Comparison of ENCODE assay signal across 9 cellular contexts in the genomic region with DNA sequence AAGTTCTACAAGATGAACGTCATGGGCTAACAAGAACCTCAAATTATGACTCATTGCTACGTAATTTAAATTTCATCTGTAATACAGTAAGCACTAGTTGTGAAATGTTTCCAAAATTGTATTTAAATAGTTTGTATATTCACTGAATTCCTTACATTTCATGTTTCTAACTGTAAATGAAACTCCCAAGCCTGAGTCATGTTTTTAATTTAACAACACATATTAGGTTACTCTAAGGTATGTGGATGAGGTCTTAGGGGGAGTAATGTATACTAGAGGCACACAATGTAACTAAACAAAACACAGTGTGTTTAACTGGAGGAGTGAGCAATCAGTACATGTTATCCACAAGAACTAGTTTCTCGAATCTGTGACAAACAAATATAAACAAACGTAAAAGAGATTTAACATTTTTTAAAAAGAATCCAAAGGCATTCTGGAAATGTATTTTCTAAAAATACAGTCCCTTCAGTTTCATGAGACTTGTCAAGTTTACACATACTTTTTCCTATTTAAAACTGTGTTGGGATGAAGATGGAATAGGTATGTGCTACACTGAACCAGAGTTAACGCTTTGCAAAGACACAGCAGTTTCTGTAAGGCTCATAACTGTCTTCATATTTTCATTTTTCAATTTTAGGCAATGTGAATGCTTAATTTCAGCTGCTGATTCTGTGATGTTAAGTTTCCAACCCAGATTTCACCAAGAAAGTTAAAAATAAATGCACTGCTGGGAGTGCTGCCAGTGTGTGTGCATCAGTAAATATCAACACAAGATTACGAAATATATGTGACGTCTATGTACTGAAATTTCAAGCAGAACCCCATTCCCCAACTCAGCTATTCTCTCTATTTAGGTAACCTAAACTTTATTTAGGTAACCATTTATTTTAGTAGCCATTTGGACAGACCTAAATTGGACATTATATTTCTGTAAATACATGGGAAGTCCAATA. TPM values are rescaled to one million over a fixed set of nuclear protein-coding genes. Genes with fewer than 3 reads are reported as not detected.
DNase-seq lines count a peak whose midpoint lies in the region; ATAC-seq and TF ChIP-seq lines count a peak whose summit lies in the region.
"Had no signal": no experiment of that assay in that cellular context is flagged by ENCODE, and none has a peak within 500 bp of the region (broad histone marks: within the 10 kb centered on the region; RNA-seq: fewer than 3 reads in every experiment).

No MANE protein-coding gene starts in this region.

- peak overlapping the region in 4 of 5 experiments; percentile 44 to 81 (median 64) for H3K27ac Mint-ChIP-seq in brain
- H3K27ac Mint-ChIP-seq in T-helper 2 cell treated with Interferon-gamma antibody and Interleukin-4, amounts not matched to agents 5 μg/mL and 100 μg/mL, for 36 hours = no peak overlapping the region
- H3K27ac Mint-ChIP-seq: neural progenitor cell had no signal

- no peaks in the 10 kb centered on the region for H3K9me3 Mint-ChIP-seq in brain
- no peaks in the 10 kb centered on the region for H3K9me3 Mint-ChIP-seq in T-helper 2 cell treated with Interferon-gamma antibody and Interleukin-4, amounts not matched to agents 5 μg/mL and 100 μg/mL, for 36 hours
- H3K9me3 Mint-ChIP-seq: neural progenitor cell had no signal

- peaks cover 19% of the 10 kb centered on the region for H3K36me3 Mint-ChIP-seq in brain
- H3K36me3 Mint-ChIP-seq in T-helper 2 cell treated with Interferon-gamma antibody and Interleukin-4, amounts not matched to agents 5 μg/mL and 100 μg/mL, for 36 hours (ENCODE audit: low read depth) = peaks cover 35% of the 10 kb centered on the region

- TF ChIP-seq CTCF in brain (conservative IDR thresholded peaks at IDR 0.05) = no peak
- no peak for TF ChIP-seq CTCF in thoracic aorta (IDR thresholded peaks at IDR 0.05)

- no peak overlapping the region for H3K4me3 Mint-ChIP-seq in brain
- H3K4me3 Mint-ChIP-seq in T-helper 2 cell treated with Interferon-gamma antibody and Interleukin-4, amounts not matched to agents 5 μg/mL and 100 μg/mL, for 36 hours = no peak overlapping the region
- H3K4me3 Mint-ChIP-seq: neural progenitor cell had no signal

- peaks cover 5% of the 10 kb centered on the region for H3K27me3 Mint-ChIP-seq in brain
- no peaks in the 10 kb centered on the region for H3K27me3 Mint-ChIP-seq in T-helper 2 cell treated with Interferon-gamma antibody and Interleukin-4, amounts not matched to agents 5 μg/mL and 100 μg/mL, for 36 hours (ENCODE audit: low read depth)

- H3K9me3 ChIP-seq in HUES48 (ENCODE audit: control insufficient read depth, insufficient read depth, low read length) (no peaks in the 10 kb centered on the region), thoracic aorta (no peaks in the 10 kb centered on the region)

- no peak overlapping the region for H3K4me3 ChIP-seq in HUES48 (ENCODE audit: low read depth, low read length)
- H3K4me3 ChIP-seq in thoracic aorta = peak overlapping the region; percentile 22
- H3K4me3 ChIP-seq: neural progenitor cell had no signal

- DNase-seq in thoracic aorta (ENCODE audit: low spot score) (no peak), RPMI8226 (no peak), NCI-H187 (lab: John Stamatoyannopoulos, UW) (no peak)
- no peak for DNase-seq in T-helper 2 cell treated with Interferon-gamma antibody and Interleukin-4, amounts not matched to agents 5 μg/mL and 100 μg/mL, for 36 hours (ENCODE audit: low spot score)
- DNase-seq: NCI-H1436 treated with DMSO at 0.1 percent for 48 hours had no signal

- H3K27ac ChIP-seq in HUES48 (ENCODE audit: low read depth, low read length) (peak overlapping the region; percentile 13), layer of hippocampus (ENCODE audit: low read depth, low read length) (peak overlapping the region; percentile 62), thoracic aorta (peak overlapping the region; percentile 76 to 81)
- H3K27ac ChIP-seq: neural progenitor cell had no signal

- peaks cover 56% of the 10 kb centered on the region for H3K4me1 Mint-ChIP-seq in brain
- peaks cover 25% of the 10 kb centered on the region for H3K4me1 Mint-ChIP-seq in T-helper 2 cell treated with Interferon-gamma antibody and Interleukin-4, amounts not matched to agents 5 μg/mL and 100 μg/mL, for 36 hours (ENCODE audit: low read depth)

- H3K27me3 ChIP-seq in HUES48 (ENCODE audit: control insufficient read depth, insufficient read depth, low read length) (no peaks in the 10 kb centered on the region), layer of hippocampus (ENCODE audit: control insufficient read depth, insufficient read depth, low read length) (no peaks in the 10 kb centered on the region), thoracic aorta (replicated peaks; ENCODE audit: insufficient read depth) (no peaks in the 10 kb centered on the region)
- H3K27me3 ChIP-seq: neural progenitor cell had no signal

- H3K36me3 ChIP-seq in HUES48 (ENCODE audit: control insufficient read depth, insufficient read depth, low read length) = peaks cover 36% of the 10 kb centered on the region
- H3K36me3 ChIP-seq in thoracic aorta = peaks cover 5% of the 10 kb centered on the region

- H3K4me1 ChIP-seq in HUES48 (ENCODE audit: control insufficient read depth, insufficient read depth, low read length) (peaks cover 10% of the 10 kb centered on the region; the same call in 1 of the 2 replicates), thoracic aorta (ENCODE audit: control insufficient read depth in 1 of 2, low read depth in 2 of 2) (peaks cover 45 to 84% of the 10 kb centered on the region in 2 donors)

- no peak for ATAC-seq in thoracic aorta (ENCODE audit: insufficient number of reproducible peaks, low FRiP score, low read depth)

- no peak overlapping the region for H3K9ac ChIP-seq in HUES48 (ENCODE audit: low read depth, low read length)
- H3K9ac ChIP-seq: neural progenitor cell had no signal

RNA-seq across cellular contexts. Expression of a gene that starts 52.6 kb away (rescaled TPM):
- 26.4 TPM for polyA plus RNA-seq in brain (ENCODE audit: insufficient read depth, low read depth, low replicate concordance)
- total RNA-seq in thoracic aorta = 100 to 1,000 TPM in 1 of 2 donors, 10 to 100 TPM in 1; 42.2 to 111 TPM

Comparison
In these comparisons a context has a peak if more than half of its experiments do, and no peak if none do; other contexts are left out.
1. H3K27ac ChIP-seq: peak in every context shown above with its lines; median percentile 78 in thoracic aorta; 62 in layer of hippocampus; 13 in HUES48.